1 cellular context compared by ENCODE assay signal in genomic region chr9:109862452-109862851, GRCh38.
TF ChIP-seq lines count a peak whose summit lies in the region.

No MANE protein-coding gene starts in this region.

TF ChIP-seq in HepG2, 621 proteins besides CTCF, POLR2A, EP300 and RAD21:
- TF ChIP-seq TEAD3 (CRISPR knock-in tag; optimal IDR thresholded peaks at IDR 0.05; ENCODE audit: borderline replicate concordance) (peak; percentile 53), NFE2L2 (IDR thresholded peaks at IDR 0.05; ENCODE audit: low read length) (peak; percentile 48; the same call in 1 of the 2 replicates), ZNF574 (CRISPR knock-in tag; IDR thresholded peaks at IDR 0.05) (no peak), MED8 (CRISPR knock-in tag; IDR thresholded peaks at IDR 0.05; ENCODE audit: insufficient replicate concordance) (no peak)
